ENCODE assay signal across 9 cellular contexts in genomic region chr21:36260802-36261201, GRCh38. TPM values are rescaled to one million over a fixed set of nuclear protein-coding genes. Genes with fewer than 3 reads are reported as not detected.
A peak's percentile ranks its signal among the peaks of the same experiment; 100 is the strongest.
DNase-seq lines count a peak whose midpoint lies in the region; FAIRE-seq and TF ChIP-seq lines count a peak whose summit lies in the region.
"Had no signal": no experiment of that assay in that cellular context is flagged by ENCODE, and none has a peak within 500 bp of the region (broad histone marks: within the 10 kb centered on the region; RNA-seq: fewer than 3 reads in every experiment).

No MANE protein-coding gene starts in this region.

- peaks cover 26% of the 10 kb centered on the region for H3K36me3 Mint-ChIP-seq in HFFc6 (ENCODE audit: low read depth)

- H3K9me3 ChIP-seq in kidney (ENCODE audit: control insufficient read depth in 1 of 2, low read length in 2 of 2) (no peaks in the 10 kb centered on the region), stomach smooth muscle (ENCODE audit: control insufficient read depth in 2 of 2, low read length in 2 of 2) (no peaks in the 10 kb centered on the region)

- H3K36me3 ChIP-seq in kidney (ENCODE audit: control insufficient read depth in 1 of 2, insufficient read depth in 2 of 2, low read length in 2 of 2), result peaks cover 4% of the 10 kb centered on the region in 2 donors
- peaks cover 5 to 7% of the 10 kb centered on the region in 2 donors for H3K36me3 ChIP-seq in stomach smooth muscle (ENCODE audit: control insufficient read depth in 2 of 2, insufficient read depth in 2 of 2, low read length in 2 of 2)

- H3K27ac ChIP-seq in VCaP, result peak overlapping the region; percentile 71
- peak overlapping the region in 1 of 2 donors; percentile 83 for H3K27ac ChIP-seq in kidney (ENCODE audit: low read depth in 2 of 2, low read length in 2 of 2)
- H3K27ac ChIP-seq in stomach smooth muscle (ENCODE audit: low read length), result peak overlapping the region; percentile 49

- peaks cover 17% of the 10 kb centered on the region for H3K4me1 Mint-ChIP-seq in HFFc6 (ENCODE audit: low read depth)

- H3K27me3 ChIP-seq in stomach smooth muscle (ENCODE audit: control insufficient read depth in 1 of 2, insufficient read depth in 2 of 2, low read length in 2 of 2), result no peaks in the 10 kb centered on the region

- no peak for DNase-seq in HFFc6
- DNase-seq in kidney, result no peak
- DNase-seq in frontal cortex (ENCODE audit: low spot score in 2 of 2), result no peak
- no peak for DNase-seq in hepatic stellate cell (ENCODE audit: low spot score)
- DNase-seq in NCI-H2081 (lab: John Stamatoyannopoulos, UW), result no peak
- DNase-seq: cerebellar nuclear complex, NCI-H1930 had no signal

- peak overlapping the region in 1 of 2 donors; percentile 56 for H3K9ac ChIP-seq in kidney (ENCODE audit: low read length in 2 of 2)
- peak overlapping the region in 1 of 2 donors; percentile 36 for H3K9ac ChIP-seq in stomach smooth muscle (ENCODE audit: low read length in 2 of 2)

- H3K27me3 Mint-ChIP-seq in HFFc6 (ENCODE audit: insufficient read depth), result no peaks in the 10 kb centered on the region; the same call in 1 of the 2 replicates

- H3K4me1 ChIP-seq in kidney (ENCODE audit: control insufficient read depth in 1 of 2, insufficient read depth in 1 of 2, low read depth in 1 of 2, low read length in 2 of 2), result no peaks in the 10 kb centered on the region
- H3K4me1 ChIP-seq in stomach smooth muscle (ENCODE audit: control insufficient read depth, insufficient read depth, low read length), result no peaks in the 10 kb centered on the region

- peak overlapping the region; percentile 75 to 95 for H3K4me3 ChIP-seq in kidney (ENCODE audit: low read length in 2 of 2)
- H3K4me3 ChIP-seq in stomach smooth muscle (ENCODE audit: low read length in 2 of 2), result peak overlapping the region; percentile 23 to 71

- no peaks in the 10 kb centered on the region for H3K9me3 Mint-ChIP-seq in HFFc6

- intact Hi-C loops in kidney (cut with DNase I), result no loop called here

- FAIRE-seq in kidney (lab: Jason Lieb, UNC), result no peak
- FAIRE-seq in frontal cortex (lab: Jason Lieb, UNC), result no peak

- peak overlapping the region; percentile 80 for H3K27ac Mint-ChIP-seq in HFFc6

- H3K4me3 Mint-ChIP-seq in HFFc6, result peak overlapping the region; percentile 86

- TF ChIP-seq CTCF in HFFc6 (IDR thresholded peaks at IDR 0.05) (peak; percentile 61), VCaP (conservative IDR thresholded peaks at IDR 0.05) (peak; percentile 64), kidney (IDR thresholded peaks at IDR 0.05; ENCODE audit: borderline replicate concordance, extremely low read depth, insufficient read depth) (no peak)

RNA-seq across cellular contexts. Expression of gene MORC3, which starts 59.2 kb away (rescaled TPM):
- total RNA-seq in HFFc6 (2021; fragmentation: NEBNext Ultra II Directional; extraction: Animal tissue kit (Norgen Biotek cat#: 25700)), result 10 to 100 TPM; 15.2 to 19.4 (median 16.3) TPM
- total RNA-seq in kidney (32.4 TPM), frontal cortex (135 TPM)
- 6.6 TPM for polyA plus RNA-seq in kidney (ENCODE audit: insufficient read depth, low read depth, low replicate concordance)
